Comparison of ENCODE assay signal across 8 cellular contexts in genomic region chr11:78419327-78419726, GRCh38. TPM values are rescaled to one million over a fixed set of nuclear protein-coding genes. Genes with fewer than 3 reads are reported as not detected.
DNase-seq lines count a peak whose midpoint lies in the region; ATAC-seq and TF ChIP-seq lines count a peak whose summit lies in the region.

No MANE protein-coding gene starts in this region.

- no peak for ATAC-seq in GM21717 (IDR thresholded peaks at IDR 0.05; ENCODE audit: unreplicated experiment)
- no peak for ATAC-seq in GM19397 (IDR thresholded peaks at IDR 0.05; ENCODE audit: unreplicated experiment)

- H3K27me3 Mint-ChIP-seq in progenitor cell of endocrine pancreas: no peaks in the 10 kb centered on the region

- H3K4me1 Mint-ChIP-seq in progenitor cell of endocrine pancreas (ENCODE audit: low read depth): peaks cover 36% of the 10 kb centered on the region

- TF ChIP-seq CTCF in fibroblast of the aortic adventitia (IDR thresholded peaks at IDR 0.05; ENCODE audit: insufficient read depth, low read length): no peak
- TF ChIP-seq CTCF in progenitor cell of endocrine pancreas (IDR thresholded peaks at IDR 0.05; ENCODE audit: unreplicated experiment): no peak

- no peaks in the 10 kb centered on the region for H3K9me3 Mint-ChIP-seq in progenitor cell of endocrine pancreas (ENCODE audit: low read depth)

- peak overlapping the region; percentile 79 for H3K4me3 ChIP-seq in fibroblast of the aortic adventitia (ENCODE audit: low read depth, low read length)

- DNase-seq in EL: peak; percentile 91
- DNase-seq in RKO (ENCODE audit: low spot score): peak; percentile 47
- peak; percentile 99 for DNase-seq in fibroblast of the aortic adventitia (ENCODE audit: low read depth)
- DNase-seq in progenitor cell of endocrine pancreas (ENCODE audit: low spot score, unreplicated experiment): no peak
- no peak for DNase-seq in NCI-H510A treated with DMSO at 0.1 percent for 48 hours (lab: John Stamatoyannopoulos, UW)
- no peak for DNase-seq in NCI-H2107 (lab: John Stamatoyannopoulos, UW)

- H3K27ac Mint-ChIP-seq in progenitor cell of endocrine pancreas: no peak overlapping the region

- peak overlapping the region; percentile 88 for H3K4me3 Mint-ChIP-seq in progenitor cell of endocrine pancreas (ENCODE audit: low read depth)

- no peaks in the 10 kb centered on the region for H3K36me3 Mint-ChIP-seq in progenitor cell of endocrine pancreas (ENCODE audit: insufficient read depth)

RNA-seq across cellular contexts. Expression of gene GAB2, which starts 1.7 kb away (rescaled TPM):
- total RNA-seq in fibroblast of the aortic adventitia (ENCODE audit: low replicate concordance) (13.7 and 16.4 TPM in 2 replicates), progenitor cell of endocrine pancreas (33.6 and 37.6 TPM in 2 replicates)

Comparison
In these comparisons a context has a peak if more than half of its experiments do, and no peak if none do; other contexts are left out.
1. DNase-seq: peak in EL (single experiment), RKO (single experiment) and fibroblast of the aortic adventitia (single experiment); none in progenitor cell of endocrine pancreas (single experiment), NCI-H510A treated with DMSO at 0.1 percent for 48 hours (single experiment) and NCI-H2107 (single experiment).